Comparison of ENCODE assay signal across 12 cellular contexts in the genomic region with DNA sequence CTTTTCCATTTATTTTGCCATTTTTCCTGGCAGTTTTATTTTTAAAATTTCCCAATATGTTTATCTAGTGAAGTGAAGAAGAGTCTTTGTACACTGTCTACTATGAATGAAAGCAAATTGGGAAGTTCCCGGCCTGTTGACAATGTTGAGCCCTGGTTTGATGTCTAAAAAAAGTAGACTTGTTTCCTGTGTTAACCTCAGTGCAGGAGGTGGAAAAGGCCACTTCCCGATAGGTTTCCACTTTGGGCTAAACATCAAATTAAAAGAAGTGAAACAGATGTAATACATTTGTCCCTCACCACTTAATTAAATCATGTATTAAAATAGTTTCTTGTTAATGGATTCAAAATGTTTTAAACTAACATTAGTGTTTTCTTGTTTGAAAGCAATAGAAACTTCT. TPM values are rescaled to one million over a fixed set of nuclear protein-coding genes. Genes with fewer than 3 reads are reported as not detected.
DNase-seq lines count a peak whose midpoint lies in the region; ATAC-seq and TF ChIP-seq lines count a peak whose summit lies in the region.
"Had no signal": no experiment of that assay in that cellular context is flagged by ENCODE, and none has a peak within 500 bp of the region (broad histone marks: within the 10 kb centered on the region; RNA-seq: fewer than 3 reads in every experiment).

No MANE protein-coding gene starts in this region.

- no peaks in the 10 kb centered on the region for H3K27me3 ChIP-seq in colonic mucosa

- no peak overlapping the region for H3K9ac ChIP-seq in colonic mucosa (ENCODE audit: low read depth in 2 of 2, low read length in 2 of 2)
- H3K9ac ChIP-seq: parathyroid adenoma had no signal

- H3K9me3 Mint-ChIP-seq in activated naive CD8-positive, alpha-beta T cell treated with anti-CD3 and anti-CD28 coated beads, Interleukin-2, amount 50 U/mL, for 24 hours: no peaks in the 10 kb centered on the region
- no peaks in the 10 kb centered on the region for H3K9me3 Mint-ChIP-seq in stimulated activated naive CD8-positive, alpha-beta T cell treated with anti-CD3 and anti-CD28 coated beads, Interleukin-15, amount 100 ng/mL, for 72 hours
- H3K9me3 Mint-ChIP-seq: CD14-positive monocyte, IgD-negative memory B cell had no signal

- no peaks in the 10 kb centered on the region for H3K36me3 ChIP-seq in colonic mucosa

- peak; percentile 4 for DNase-seq in stimulated activated CD4-positive, alpha-beta T cell treated with anti-CD3 and anti-CD28 coated beads, Interleukin-4, amount 100 ng/mL, for 24 hours
- no peak for DNase-seq in stimulated activated CD4-positive, alpha-beta T cell treated with anti-CD3 and anti-CD28 coated beads, Interleukin-2, amount 100 ng/mL, for 24 hours
- DNase-seq in NAMALWA (ENCODE audit: low spot score): peak; percentile 5
- peak; percentile 5 for DNase-seq in activated naive CD8-positive, alpha-beta T cell treated with anti-CD3 and anti-CD28 coated beads, Interleukin-2, amount 50 U/mL, for 24 hours
- DNase-seq in stimulated activated naive CD8-positive, alpha-beta T cell treated with anti-CD3 and anti-CD28 coated beads, Interleukin-15, amount 100 ng/mL, for 72 hours: peak in 1 of 2 donors; percentile 26
- DNase-seq in colonic mucosa: no peak
- DNase-seq in HuH-7 (ENCODE audit: low spot score): no peak
- DNase-seq in A172 (ENCODE audit: low spot score): no peak
- DNase-seq: NCI-H748 treated with DMSO at 0.1 percent for 48 hours had no signal

- peaks cover 4% of the 10 kb centered on the region for H3K27me3 Mint-ChIP-seq in activated naive CD8-positive, alpha-beta T cell treated with anti-CD3 and anti-CD28 coated beads, Interleukin-2, amount 50 U/mL, for 24 hours
- no peaks in the 10 kb centered on the region for H3K27me3 Mint-ChIP-seq in stimulated activated naive CD8-positive, alpha-beta T cell treated with anti-CD3 and anti-CD28 coated beads, Interleukin-15, amount 100 ng/mL, for 72 hours

- ATAC-seq in activated naive CD8-positive, alpha-beta T cell treated with anti-CD3 and anti-CD28 coated beads, Interleukin-2, amount 50 U/mL, for 24 hours: peak; percentile 69
- peak; percentile 51 for ATAC-seq in stimulated activated naive CD8-positive, alpha-beta T cell treated with anti-CD3 and anti-CD28 coated beads, Interleukin-15, amount 100 ng/mL, for 72 hours

- no peak overlapping the region for H3K4me3 Mint-ChIP-seq in activated naive CD8-positive, alpha-beta T cell treated with anti-CD3 and anti-CD28 coated beads, Interleukin-2, amount 50 U/mL, for 24 hours
- H3K4me3 Mint-ChIP-seq in stimulated activated naive CD8-positive, alpha-beta T cell treated with anti-CD3 and anti-CD28 coated beads, Interleukin-15, amount 100 ng/mL, for 72 hours: peak overlapping the region; percentile 62 to 69
- H3K4me3 Mint-ChIP-seq: CD14-positive monocyte had no signal

- peaks cover 35% of the 10 kb centered on the region for H3K4me1 Mint-ChIP-seq in activated naive CD8-positive, alpha-beta T cell treated with anti-CD3 and anti-CD28 coated beads, Interleukin-2, amount 50 U/mL, for 24 hours
- H3K4me1 Mint-ChIP-seq in stimulated activated naive CD8-positive, alpha-beta T cell treated with anti-CD3 and anti-CD28 coated beads, Interleukin-15, amount 100 ng/mL, for 72 hours: peaks cover 56% of the 10 kb centered on the region

- no peak overlapping the region for H3K4me3 ChIP-seq in colonic mucosa

- H3K9me3 ChIP-seq in colonic mucosa: no peaks in the 10 kb centered on the region

- no peaks in the 10 kb centered on the region for H3K36me3 Mint-ChIP-seq in activated naive CD8-positive, alpha-beta T cell treated with anti-CD3 and anti-CD28 coated beads, Interleukin-2, amount 50 U/mL, for 24 hours (ENCODE audit: low read depth)
- H3K36me3 Mint-ChIP-seq: CD14-positive monocyte, IgD-negative memory B cell had no signal

- intact Hi-C loops in colonic mucosa (cut with DNase I): no loop called here

- no peak for TF ChIP-seq CTCF in colonic mucosa (IDR thresholded peaks at IDR 0.05)

- H3K27ac ChIP-seq in colonic mucosa: no peak overlapping the region
- H3K27ac ChIP-seq: parathyroid adenoma had no signal

- no peak overlapping the region for H3K27ac Mint-ChIP-seq in activated naive CD8-positive, alpha-beta T cell treated with anti-CD3 and anti-CD28 coated beads, Interleukin-2, amount 50 U/mL, for 24 hours
- H3K27ac Mint-ChIP-seq in stimulated activated naive CD8-positive, alpha-beta T cell treated with anti-CD3 and anti-CD28 coated beads, Interleukin-15, amount 100 ng/mL, for 72 hours: peak overlapping the region in 1 of 2 donors; percentile 93
- H3K27ac Mint-ChIP-seq: CD14-positive monocyte, IgD-negative memory B cell had no signal

- H3K4me1 ChIP-seq in colonic mucosa: no peaks in the 10 kb centered on the region
- H3K4me1 ChIP-seq: parathyroid adenoma had no signal

RNA-seq across cellular contexts. Expression of gene BBS12, which starts 30.0 kb away (rescaled TPM):
- total RNA-seq in colonic mucosa: 1 to 10 TPM; 1.9 to 4.8 TPM
- total RNA-seq in A172 (2014; rRNA removed; shearing (Covaris generic)): 3.3 and 5.2 TPM in 2 replicates

Comparison
In these comparisons a context has a peak if more than half of its experiments do, and no peak if none do; other contexts are left out.
1. DNase-seq: peak in stimulated activated CD4-positive, alpha-beta T cell treated with anti-CD3 and anti-CD28 coated beads, Interleukin-4, amount 100 ng/mL, for 24 hours (single experiment), NAMALWA (single experiment) and activated naive CD8-positive, alpha-beta T cell treated with anti-CD3 and anti-CD28 coated beads, Interleukin-2, amount 50 U/mL, for 24 hours (single experiment); none in stimulated activated CD4-positive, alpha-beta T cell treated with anti-CD3 and anti-CD28 coated beads, Interleukin-2, amount 100 ng/mL, for 24 hours (0 of 2), colonic mucosa (single experiment), HuH-7 (single experiment) and A172 (single experiment).